In the genomic region with DNA sequence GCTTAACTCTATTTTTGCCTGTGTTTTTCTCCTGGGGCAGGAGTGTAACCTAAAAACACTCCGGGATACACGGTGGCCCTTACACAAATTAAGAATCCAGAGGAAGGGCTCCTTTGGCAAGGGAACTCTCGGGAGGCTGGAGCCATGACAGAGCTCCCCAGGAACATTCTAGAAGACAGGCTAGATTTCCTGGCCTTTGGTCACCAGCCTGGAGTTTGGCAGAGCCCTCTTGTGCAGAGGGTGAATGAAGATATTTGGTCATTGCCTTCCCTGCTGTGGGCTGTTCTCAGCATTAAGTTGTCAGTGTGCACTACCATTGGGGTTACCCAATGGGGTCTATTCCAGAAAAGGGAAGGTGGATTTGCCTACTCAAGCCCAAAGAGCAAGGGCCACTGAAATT, we compare ENCODE assay signal across 26 cellular contexts. TPM values are rescaled to one million over a fixed set of nuclear protein-coding genes. Genes with fewer than 3 reads are reported as not detected.
DNase-seq lines count a peak whose midpoint lies in the region; ATAC-seq, FAIRE-seq and TF ChIP-seq lines count a peak whose summit lies in the region.
"Had no signal": no experiment of that assay in that cellular context is flagged by ENCODE, and none has a peak within 500 bp of the region (broad histone marks: within the 10 kb centered on the region; RNA-seq: fewer than 3 reads in every experiment).

No MANE protein-coding gene starts in this region.

- H3K27ac ChIP-seq in 22Rv1 = peak overlapping the region; percentile 72
- H3K27ac ChIP-seq in OCI-LY3 (ENCODE audit: low read length) = no peak overlapping the region
- H3K27ac ChIP-seq in keratinocyte (ENCODE audit: control insufficient read depth, insufficient read depth, low read length) = no peak overlapping the region
- H3K27ac ChIP-seq in prostate gland = peak overlapping the region; percentile 67 to 80
- no peak overlapping the region for H3K27ac ChIP-seq in CD8-positive, alpha-beta T cell (ENCODE audit: low read depth, low read length)
- H3K27ac ChIP-seq: coronary artery, SJSA1 had no signal

- 5% methylated on average over 3 of the region's 3 CpGs for WGBS in prostate gland

- H3K36me3 ChIP-seq in OCI-LY3 (replicated peaks; ENCODE audit: low read depth, low read length) = no peaks in the 10 kb centered on the region
- H3K36me3 ChIP-seq in keratinocyte (ENCODE audit: control insufficient read depth in 2 of 2, extremely low read depth in 1 of 2, insufficient read depth in 2 of 2, low read length in 2 of 2) = no peaks in the 10 kb centered on the region
- H3K36me3 ChIP-seq in prostate gland = no peaks in the 10 kb centered on the region
- no peaks in the 10 kb centered on the region for H3K36me3 ChIP-seq in CD8-positive, alpha-beta T cell (ENCODE audit: insufficient read depth, low read length)
- H3K36me3 ChIP-seq: SJSA1 had no signal

- H3K79me2 ChIP-seq in OCI-LY3 (ENCODE audit: low read length) (no peaks in the 10 kb centered on the region), keratinocyte (ENCODE audit: control insufficient read depth, insufficient read depth, low read length) (no peaks in the 10 kb centered on the region)

- H3K4me3 ChIP-seq in OCI-LY3 (ENCODE audit: low read length) (no peak overlapping the region), keratinocyte (ENCODE audit: control insufficient read depth in 2 of 3, extremely low read depth in 1 of 3, insufficient read depth in 2 of 3, low read depth in 1 of 3, low read length in 3 of 3) (no peak overlapping the region), prostate gland (no peak overlapping the region)
- no peak overlapping the region for H3K4me3 ChIP-seq in CD8-positive, alpha-beta T cell (ENCODE audit: low read depth, low read length)
- H3K4me3 ChIP-seq: coronary artery, SJSA1 had no signal

- H2AFZ ChIP-seq in OCI-LY3 (ENCODE audit: low read depth, low read length) = no peak overlapping the region
- peak overlapping the region; percentile 82 for H2AFZ ChIP-seq in keratinocyte (ENCODE audit: control insufficient read depth, low read length)

- no peaks in the 10 kb centered on the region for H3K4me1 Mint-ChIP-seq in CD8-positive, alpha-beta T cell (ENCODE audit: low read depth)

- H3K9me3 Mint-ChIP-seq in CD8-positive, alpha-beta T cell = no peaks in the 10 kb centered on the region
- H3K9me3 Mint-ChIP-seq: nephron; T-helper 2 cell treated with Interferon-gamma antibody and Interleukin-4, amounts not matched to agents 5 μg/mL and 100 μg/mL, for 36 hours had no signal

- dilution Hi-C loops in keratinocyte (cut with MboI; ENCODE audit: extremely low pct_ligation_motif_present, low sequenced_read_pairs) = no loop called here

- POLR2A ChIA-PET in CD8-positive, alpha-beta T cell (lab: Charles Lee) = no interaction called here

- no peak for TF ChIP-seq CTCF in 22Rv1 (IDR thresholded peaks at IDR 0.05)
- no peak for TF ChIP-seq CTCF in OCI-LY3 (IDR thresholded peaks at IDR 0.05; ENCODE audit: low read depth, low read length)
- no peak for TF ChIP-seq CTCF in keratinocyte (optimal IDR thresholded peaks at IDR 0.05 in 1 of 3, IDR thresholded peaks at IDR 0.05 in 1 of 3, conservative IDR thresholded peaks at IDR 0.05 in 1 of 3; ENCODE audit: extremely low read depth in 1 of 3, insufficient read depth in 2 of 3, low read length in 3 of 3)
- no peak for TF ChIP-seq CTCF in prostate gland (IDR thresholded peaks at IDR 0.05)
- no peak for TF ChIP-seq CTCF in CD8-positive, alpha-beta T cell (IDR thresholded peaks at IDR 0.05)

- H3K27me3 Mint-ChIP-seq in CD8-positive, alpha-beta T cell (ENCODE audit: low read depth) = peaks cover 5% of the 10 kb centered on the region
- H3K27me3 Mint-ChIP-seq: progenitor cell of endocrine pancreas had no signal

- FAIRE-seq in keratinocyte (lab: Jason Lieb, UNC) = no peak
- FAIRE-seq: endometrium, islet of Langerhans had no signal

- CTCF ChIA-PET in CD8-positive, alpha-beta T cell (lab: Charles Lee) = interaction anchor here (0.5 kb wide), 1 partner anchor 1557 kb away, joined by 3 read pairs; no protein-coding TSS in a partner anchor

- no peak for ATAC-seq in CD8-positive, alpha-beta T cell
- ATAC-seq in HG02852 (IDR thresholded peaks at IDR 0.05; ENCODE audit: unreplicated experiment) = no peak

- H3K27me3 ChIP-seq in OCI-LY3 (ENCODE audit: low read depth, low read length) = no peaks in the 10 kb centered on the region
- H3K27me3 ChIP-seq in keratinocyte (ENCODE audit: control insufficient read depth, extremely low read depth, insufficient read depth, low read length) = no peaks in the 10 kb centered on the region
- no peaks in the 10 kb centered on the region for H3K27me3 ChIP-seq in prostate gland (replicated peaks; ENCODE audit: insufficient read depth)
- H3K27me3 ChIP-seq in CD8-positive, alpha-beta T cell (ENCODE audit: insufficient read depth, low read length) = no peaks in the 10 kb centered on the region
- H3K27me3 ChIP-seq: SJSA1 had no signal

- H3K4me2 ChIP-seq in OCI-LY3 (ENCODE audit: low read length) = peak overlapping the region; percentile 34
- H3K4me2 ChIP-seq in keratinocyte (ENCODE audit: control insufficient read depth, extremely low read depth, insufficient read depth, low read depth, low read length) = peak overlapping the region; percentile 34

- H3K36me3 Mint-ChIP-seq in CD8-positive, alpha-beta T cell = no peaks in the 10 kb centered on the region
- H3K36me3 Mint-ChIP-seq: CD14-positive monocyte, WTC11 had no signal

- no peak for TF ChIP-seq POLR2A in prostate gland (IDR thresholded peaks at IDR 0.05)

- H4K20me1 ChIP-seq in OCI-LY3 (ENCODE audit: insufficient read depth, low read length) = no peaks in the 10 kb centered on the region
- H4K20me1 ChIP-seq in keratinocyte (ENCODE audit: control insufficient read depth, extremely low read depth, insufficient read depth, low read length) = no peaks in the 10 kb centered on the region

- no peak overlapping the region for H3K27ac Mint-ChIP-seq in CD8-positive, alpha-beta T cell
- H3K27ac Mint-ChIP-seq: T-helper 2 cell treated with Interferon-gamma antibody and Interleukin-4, amounts not matched to agents 5 μg/mL and 100 μg/mL, for 36 hours; WTC11 had no signal

- H3K4me3 Mint-ChIP-seq in CD8-positive, alpha-beta T cell = no peak overlapping the region
- H3K4me3 Mint-ChIP-seq: CD14-positive monocyte; nephron; T-helper 2 cell treated with Interferon-gamma antibody and Interleukin-4, amounts not matched to agents 5 μg/mL and 100 μg/mL, for 36 hours; WTC11 had no signal

- DNase-seq in keratinocyte (ENCODE audit: low read depth, low spot score) (no peak), prostate gland (ENCODE audit: low spot score) (no peak), T-helper 1 cell (no peak), NCI-H1092 (lab: John Stamatoyannopoulos, UW) (no peak)
- DNase-seq in CD8-positive, alpha-beta T cell = no peak
- DNase-seq: activated CD4-positive, alpha-beta T cell treated with anti-CD3 and anti-CD28 coated beads, Interleukin-2, amount 50 U/mL, for 48 hours; activated gamma-delta T cell treated with Interleukin-2 at 50 U/mL for 16 hours; activated T-cell treated with anti-CD3 and anti-CD28 coated beads for 4 hours; hippocampal formation; IMR-90; mesenchymal stem cell; NCI-H187; NCI-H748 treated with DMSO at 0.1 percent for 48 hours; stimulated activated CD4-positive, alpha-beta T cell treated with anti-CD3 and anti-CD28 coated beads, Interleukin-2, amount 100 ng/mL, for 48 hours had no signal

- H3K9me1 ChIP-seq in keratinocyte (ENCODE audit: control insufficient read depth, extremely low read depth, insufficient read depth, low read length) = no peaks in the 10 kb centered on the region

- H3K9ac ChIP-seq in OCI-LY3 (ENCODE audit: low read length) (peak overlapping the region; percentile 1; the same call in 1 of the 2 replicates), keratinocyte (ENCODE audit: control insufficient read depth, extremely low read depth, insufficient read depth, low read length) (no peak overlapping the region)

- H3K4me1 ChIP-seq in OCI-LY3 (ENCODE audit: low read length) (peaks cover 43% of the 10 kb centered on the region), keratinocyte (ENCODE audit: control insufficient read depth, extremely low read depth, insufficient read depth, low read length) (peaks cover 8% of the 10 kb centered on the region), prostate gland (replicated peaks) (peaks cover 16% of the 10 kb centered on the region)
- no peaks in the 10 kb centered on the region for H3K4me1 ChIP-seq in CD8-positive, alpha-beta T cell (ENCODE audit: insufficient read depth, low read length)

- intact Hi-C loops in prostate gland (cut with DNase I) = no loop called here
- intact Hi-C loops in CD8-positive, alpha-beta T cell (cut with DNase I, micrococcal nuclease) = no loop called here

- H3K9me3 ChIP-seq in OCI-LY3 (ENCODE audit: insufficient read depth, low read length) (no peaks in the 10 kb centered on the region), keratinocyte (ENCODE audit: control insufficient read depth, low read depth, low read length) (no peaks in the 10 kb centered on the region), prostate gland (no peaks in the 10 kb centered on the region)
- H3K9me3 ChIP-seq in CD8-positive, alpha-beta T cell (ENCODE audit: low read length) = no peaks in the 10 kb centered on the region
- H3K9me3 ChIP-seq: SJSA1 had no signal

RNA-seq across cellular contexts. Expression of gene LNX1, which starts 53.8 kb away (rescaled TPM):
- 0.17 to 0.32 TPM (median 0.22 TPM) in 3 replicates for polyA plus RNA-seq in keratinocyte
- polyA plus RNA-seq in keratinocyte (2011; ENCODE audit: low read depth) = 3.7 TPM
- polyA plus RNA-seq in keratinocyte (2011; cell fraction: cytosol; rRNA removed) = 0.21 and 0.26 TPM in 2 replicates
- polyA plus RNA-seq in keratinocyte (2011; cell fraction: nucleus; rRNA removed) = 0.39 TPM in 1 of 2 replicates, not detected in the other
- 0.47 and 3.9 TPM in 2 replicates for polyA plus RNA-seq in keratinocyte (2012; ENCODE audit: low replicate concordance)
- 0.29 to 1.5 TPM (median 1.4 TPM) in 3 replicates for polyA minus RNA-seq in keratinocyte
- polyA minus RNA-seq in keratinocyte (2011; cell fraction: cytosol; rRNA and poly(A)+ RNA removed) = not detected
- 0.42 TPM in 1 of 2 replicates, not detected in the other for polyA minus RNA-seq in keratinocyte (2011; cell fraction: nucleus; rRNA and poly(A)+ RNA removed)
- total RNA-seq in prostate gland = 10 to 100 TPM; 13.1 to 13.2 TPM
- not detected for total RNA-seq in CD8-positive, alpha-beta T cell
- total RNA-seq: SJSA1 had no signal

Comparison
In these comparisons a context has a peak if more than half of its experiments do, and no peak if none do; other contexts are left out.
1. H3K27ac ChIP-seq: peak in 22Rv1 (single experiment) and prostate gland (2 of 2); none in OCI-LY3 (single experiment), keratinocyte (single experiment) and CD8-positive, alpha-beta T cell (single experiment).
2. RNA of gene LNX1, which starts 53.8 kb away (total RNA-seq): 13.1 to 13.2 TPM in prostate gland; not detected in CD8-positive, alpha-beta T cell; every median in the first group is over 10 times any median in the second.